ENCODE assay signal across 27 cellular contexts in the genomic region with DNA sequence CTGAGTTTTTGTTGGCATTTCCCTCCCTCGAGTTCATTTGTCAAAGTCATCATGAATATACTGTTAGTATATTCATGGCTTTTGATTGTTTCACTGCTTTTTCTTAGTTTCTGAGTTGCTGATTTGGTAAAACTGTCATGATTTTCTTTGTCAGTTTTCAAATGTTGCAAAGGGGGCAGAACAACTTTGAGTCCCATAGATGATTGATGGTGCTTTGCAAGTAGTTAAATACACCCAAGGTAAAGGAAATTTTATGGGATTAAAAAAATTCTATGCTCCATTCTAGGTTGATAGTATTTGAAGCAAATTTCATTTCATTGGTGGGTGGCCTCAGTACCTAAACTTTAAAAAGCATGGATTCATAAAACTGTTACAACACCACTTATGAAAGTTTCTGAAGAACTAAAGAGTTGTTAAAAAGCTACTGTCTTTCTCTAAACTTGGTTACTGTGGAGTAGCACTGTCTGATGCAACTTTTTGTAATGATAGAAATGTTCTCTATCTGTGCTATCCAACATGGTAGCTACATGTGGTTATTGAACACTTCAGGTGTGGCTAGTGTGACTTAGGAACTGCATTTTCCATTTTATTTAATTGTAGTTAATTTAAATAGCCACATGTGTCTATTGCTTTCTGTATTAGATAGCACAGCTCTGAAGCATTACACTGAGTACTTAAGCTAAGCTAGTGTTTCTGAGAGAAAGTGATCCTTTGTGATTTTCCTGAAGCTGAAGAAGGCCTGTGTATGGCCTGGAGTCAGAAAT.
DNase-seq lines count a peak whose midpoint lies in the region; ATAC-seq and TF ChIP-seq lines count a peak whose summit lies in the region.
"Had no signal": no experiment of that assay in that cellular context is flagged by ENCODE, and none has a peak within 500 bp of the region (broad histone marks: within the 10 kb centered on the region; RNA-seq: fewer than 3 reads in every experiment).

No MANE protein-coding gene starts in this region.

- peaks cover 7% of the 10 kb centered on the region for H3K9me3 Mint-ChIP-seq in activated naive CD8-positive, alpha-beta T cell (ENCODE audit: low read depth)
- peaks cover 22% of the 10 kb centered on the region for H3K9me3 Mint-ChIP-seq in activated naive CD8-positive, alpha-beta T cell treated with anti-CD3 and anti-CD28 coated beads, Interleukin-2, amount 50 U/mL, for 24 hours
- peaks cover 8 to 15% of the 10 kb centered on the region in 2 donors for H3K9me3 Mint-ChIP-seq in stimulated activated naive CD8-positive, alpha-beta T cell treated with anti-CD3 and anti-CD28 coated beads, Interleukin-15, amount 100 ng/mL, for 72 hours

- no peak for TF ChIP-seq CTCF in GM10266 (IDR thresholded peaks at IDR 0.05; ENCODE audit: control insufficient read depth, insufficient read depth, low read depth, missing control alignments)

- no peak for TF ChIP-seq POLR2A in erythroblast (IDR thresholded peaks at IDR 0.05; ENCODE audit: low read length)

- ATAC-seq in activated naive CD8-positive, alpha-beta T cell treated with anti-CD3 and anti-CD28 coated beads, Interleukin-2, amount 50 U/mL, for 24 hours, result no peak
- ATAC-seq in stimulated activated naive CD8-positive, alpha-beta T cell treated with anti-CD3 and anti-CD28 coated beads, Interleukin-15, amount 100 ng/mL, for 72 hours, result peak; percentile 87
- no peak for ATAC-seq in GM19395 (IDR thresholded peaks at IDR 0.05; ENCODE audit: unreplicated experiment)
- ATAC-seq: left cardiac atrium, psoas muscle, Right ventricle myocardium inferior, T-cell had no signal

- peaks cover 41% of the 10 kb centered on the region for H3K4me1 Mint-ChIP-seq in activated naive CD8-positive, alpha-beta T cell (ENCODE audit: low read depth)
- H3K4me1 Mint-ChIP-seq in activated naive CD8-positive, alpha-beta T cell treated with anti-CD3 and anti-CD28 coated beads, Interleukin-2, amount 50 U/mL, for 24 hours, result peaks cover 36% of the 10 kb centered on the region
- peaks cover 37% of the 10 kb centered on the region for H3K4me1 Mint-ChIP-seq in stimulated activated naive CD8-positive, alpha-beta T cell treated with anti-CD3 and anti-CD28 coated beads, Interleukin-15, amount 100 ng/mL, for 72 hours

- no peak overlapping the region for H3K4me3 Mint-ChIP-seq in activated naive CD8-positive, alpha-beta T cell
- no peak overlapping the region for H3K4me3 Mint-ChIP-seq in activated naive CD8-positive, alpha-beta T cell treated with anti-CD3 and anti-CD28 coated beads, Interleukin-2, amount 50 U/mL, for 24 hours
- no peak overlapping the region for H3K4me3 Mint-ChIP-seq in stimulated activated naive CD8-positive, alpha-beta T cell treated with anti-CD3 and anti-CD28 coated beads, Interleukin-15, amount 100 ng/mL, for 72 hours
- H3K4me3 Mint-ChIP-seq: activated CD4-positive, alpha-beta memory T cell treated with anti-CD3 and anti-CD28 coated beads for 36 hours; activated naive CD4-positive, alpha-beta T cell treated with anti-CD3 and anti-CD28 coated beads, Interleukin-2, amount 50 U/mL, for 24 hours; brain; mesothelial cell of epicardium; neural crest cell; T-cell had no signal

- H3K27ac Mint-ChIP-seq in activated naive CD8-positive, alpha-beta T cell, result peak overlapping the region; percentile 41
- no peak overlapping the region for H3K27ac Mint-ChIP-seq in activated naive CD8-positive, alpha-beta T cell treated with anti-CD3 and anti-CD28 coated beads, Interleukin-2, amount 50 U/mL, for 24 hours
- H3K27ac Mint-ChIP-seq in stimulated activated naive CD8-positive, alpha-beta T cell treated with anti-CD3 and anti-CD28 coated beads, Interleukin-15, amount 100 ng/mL, for 72 hours, result peak overlapping the region; percentile 92 to 97
- H3K27ac Mint-ChIP-seq: activated CD4-positive, alpha-beta memory T cell treated with anti-CD3 and anti-CD28 coated beads for 36 hours; activated naive CD4-positive, alpha-beta T cell treated with anti-CD3 and anti-CD28 coated beads, Interleukin-2, amount 50 U/mL, for 24 hours had no signal

- H3K36me3 Mint-ChIP-seq in activated naive CD8-positive, alpha-beta T cell, result peaks cover 16% of the 10 kb centered on the region
- peaks cover 42% of the 10 kb centered on the region for H3K36me3 Mint-ChIP-seq in activated naive CD8-positive, alpha-beta T cell treated with anti-CD3 and anti-CD28 coated beads, Interleukin-2, amount 50 U/mL, for 24 hours (ENCODE audit: low read depth)

- H3K27me3 Mint-ChIP-seq in activated naive CD8-positive, alpha-beta T cell, result no peaks in the 10 kb centered on the region
- H3K27me3 Mint-ChIP-seq in activated naive CD8-positive, alpha-beta T cell treated with anti-CD3 and anti-CD28 coated beads, Interleukin-2, amount 50 U/mL, for 24 hours, result no peaks in the 10 kb centered on the region
- H3K27me3 Mint-ChIP-seq in stimulated activated naive CD8-positive, alpha-beta T cell treated with anti-CD3 and anti-CD28 coated beads, Interleukin-15, amount 100 ng/mL, for 72 hours, result no peaks in the 10 kb centered on the region
- H3K27me3 Mint-ChIP-seq: activated CD4-positive, alpha-beta memory T cell treated with anti-CD3 and anti-CD28 coated beads for 36 hours; activated naive CD4-positive, alpha-beta T cell treated with anti-CD3 and anti-CD28 coated beads, Interleukin-2, amount 50 U/mL, for 24 hours; brain; CD4-positive, alpha-beta memory T cell; T-cell had no signal

- DNase-seq in activated naive CD8-positive, alpha-beta T cell treated with anti-CD3 and anti-CD28 coated beads, Interleukin-2, amount 50 U/mL, for 24 hours, result no peak
- DNase-seq in OCI-M1 (lab: John Stamatoyannopoulos, UW) (peak; percentile 92), erythroblast (lab: John Stamatoyannopoulos, UW) (peak; percentile 11 to 61), SK-N-DZ (ENCODE audit: low spot score) (no peak), GM10266 (ENCODE audit: extremely low spot score) (no peak)
- no peak for DNase-seq in stimulated activated naive CD8-positive, alpha-beta T cell treated with anti-CD3 and anti-CD28 coated beads, Interleukin-15, amount 100 ng/mL, for 72 hours
- DNase-seq: activated CD4-positive, alpha-beta memory T cell treated with anti-CD3 and anti-CD28 coated beads for 36 hours; activated T-cell treated with anti-CD3 and anti-CD28 coated beads, Interleukin-2, amount 50 U/mL, for 1 hour; CD4-positive, alpha-beta memory T cell; Kasumi-1; left cardiac atrium; NCI-H1105 treated with DMSO at 0.1 percent for 48 hours; NCI-H2107; NCI-H524 treated with DMSO at 0.1 percent for 48 hours; psoas muscle; spleen; stimulated activated CD4-positive, alpha-beta T cell treated with anti-CD3 and anti-CD28 coated beads, Interleukin-4, amount 100 ng/mL, for 4 hours; substantia nigra; T-cell; uterus had no signal

Comparison
In these comparisons a context has a peak if more than half of its experiments do, and no peak if none do; other contexts are left out.
1. DNase-seq: peak in OCI-M1 (single experiment) and erythroblast (2 of 2); none in activated naive CD8-positive, alpha-beta T cell treated with anti-CD3 and anti-CD28 coated beads, Interleukin-2, amount 50 U/mL, for 24 hours (single experiment), stimulated activated naive CD8-positive, alpha-beta T cell treated with anti-CD3 and anti-CD28 coated beads, Interleukin-15, amount 100 ng/mL, for 72 hours (0 of 2), SK-N-DZ (single experiment) and GM10266 (single experiment).